2 cellular contexts compared by ENCODE assay signal in the genomic region with DNA sequence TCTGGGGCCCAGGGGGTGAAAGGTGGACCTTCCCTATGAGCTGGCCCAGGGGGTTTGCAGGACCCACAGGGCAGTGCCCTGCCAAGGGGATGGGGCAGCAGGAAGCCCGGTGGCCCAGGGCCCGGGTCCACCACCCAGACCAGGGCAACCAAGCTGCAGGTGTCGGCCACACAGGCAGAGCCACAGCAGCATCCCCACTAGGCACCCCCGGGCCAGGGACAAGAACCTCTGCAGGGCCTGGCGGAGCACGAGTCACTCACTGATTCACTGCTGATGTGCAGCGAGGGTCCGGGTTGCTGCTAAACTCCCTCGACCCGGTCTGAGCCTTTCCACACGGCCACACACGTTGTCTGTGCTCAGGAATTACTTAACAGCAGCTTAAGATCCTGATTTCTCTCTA.
TF ChIP-seq lines count a peak whose summit lies in the region.

No MANE protein-coding gene starts in this region.

TF ChIP-seq in HepG2, 621 proteins besides CTCF, POLR2A, EP300 and RAD21:
- TF ChIP-seq RBM22 (optimal IDR thresholded peaks at IDR 0.05; ENCODE audit: low read length) (peak; percentile 36), ZNF432 (CRISPR knock-in tag; IDR thresholded peaks at IDR 0.05; ENCODE audit: borderline replicate concordance) (no peak)
TF ChIP-seq in HepG2: peak in this region for 1.

TF ChIP-seq in WTC11, 78 proteins besides CTCF, POLR2A, EP300 and RAD21:
- no peak for TF ChIP-seq ZNF219 (CRISPR knock-in tag; IDR thresholded peaks at IDR 0.05; ENCODE audit: borderline replicate concordance)
- no peak for TF ChIP-seq ZNF396 (CRISPR knock-in tag; IDR thresholded peaks at IDR 0.05; ENCODE audit: borderline replicate concordance)
- TF ChIP-seq, protein P1, sequence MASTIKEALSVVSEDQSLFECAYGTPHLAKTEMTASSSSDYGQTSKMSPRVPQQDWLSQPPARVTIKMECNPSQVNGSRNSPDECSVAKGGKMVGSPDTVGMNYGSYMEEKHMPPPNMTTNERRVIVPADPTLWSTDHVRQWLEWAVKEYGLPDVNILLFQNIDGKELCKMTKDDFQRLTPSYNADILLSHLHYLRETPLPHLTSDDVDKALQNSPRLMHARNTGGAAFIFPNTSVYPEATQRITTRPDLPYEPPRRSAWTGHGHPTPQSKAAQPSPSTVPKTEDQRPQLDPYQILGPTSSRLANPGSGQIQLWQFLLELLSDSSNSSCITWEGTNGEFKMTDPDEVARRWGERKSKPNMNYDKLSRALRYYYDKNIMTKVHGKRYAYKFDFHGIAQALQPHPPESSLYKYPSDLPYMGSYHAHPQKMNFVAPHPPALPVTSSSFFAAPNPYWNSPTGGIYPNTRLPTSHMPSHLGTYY (CRISPR knock-in tag; IDR thresholded peaks at IDR 0.05) = no peak
- TF ChIP-seq, protein P2, sequence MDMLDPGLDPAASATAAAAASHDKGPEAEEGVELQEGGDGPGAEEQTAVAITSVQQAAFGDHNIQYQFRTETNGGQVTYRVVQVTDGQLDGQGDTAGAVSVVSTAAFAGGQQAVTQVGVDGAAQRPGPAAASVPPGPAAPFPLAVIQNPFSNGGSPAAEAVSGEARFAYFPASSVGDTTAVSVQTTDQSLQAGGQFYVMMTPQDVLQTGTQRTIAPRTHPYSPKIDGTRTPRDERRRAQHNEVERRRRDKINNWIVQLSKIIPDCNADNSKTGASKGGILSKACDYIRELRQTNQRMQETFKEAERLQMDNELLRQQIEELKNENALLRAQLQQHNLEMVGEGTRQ (CRISPR knock-in tag; IDR thresholded peaks at IDR 0.05) = no peak
- TF ChIP-seq NFYB (CRISPR knock-in tag; conservative IDR thresholded peaks at IDR 0.05; ENCODE audit: low read depth) = no peak
- no peak for TF ChIP-seq JAZF1 (CRISPR knock-in tag; IDR thresholded peaks at IDR 0.05)
- no peak for TF ChIP-seq IRF2 (CRISPR knock-in tag; IDR thresholded peaks at IDR 0.05; ENCODE audit: borderline replicate concordance, low read depth)
- TF ChIP-seq JUN (CRISPR knock-in tag; IDR thresholded peaks at IDR 0.05) = no peak
- TF ChIP-seq TP53 (CRISPR knock-in tag; IDR thresholded peaks at IDR 0.05) = no peak
- TF ChIP-seq, protein P3, sequence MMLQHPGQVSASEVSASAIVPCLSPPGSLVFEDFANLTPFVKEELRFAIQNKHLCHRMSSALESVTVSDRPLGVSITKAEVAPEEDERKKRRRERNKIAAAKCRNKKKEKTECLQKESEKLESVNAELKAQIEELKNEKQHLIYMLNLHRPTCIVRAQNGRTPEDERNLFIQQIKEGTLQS (CRISPR knock-in tag; conservative IDR thresholded peaks at IDR 0.05) = no peak
- TF ChIP-seq SP1 (CRISPR knock-in tag; conservative IDR thresholded peaks at IDR 0.05) = no peak
